In genomic region chr6:135021310-135022049, GRCh38 we compare ENCODE assay signal across 12 cellular contexts. TPM values are rescaled to one million over a fixed set of nuclear protein-coding genes. Genes with fewer than 3 reads are reported as not detected.
A peak's percentile ranks its signal among the peaks of the same experiment; 100 is the strongest.
DNase-seq lines count a peak whose midpoint lies in the region; ATAC-seq, FAIRE-seq and TF ChIP-seq lines count a peak whose summit lies in the region.
"Had no signal": no experiment of that assay in that cellular context is flagged by ENCODE, and none has a peak within 500 bp of the region (broad histone marks: within the 10 kb centered on the region; RNA-seq: fewer than 3 reads in every experiment).

No MANE protein-coding gene starts in this region.

- TF ChIP-seq CTCF in mammary epithelial cell (conservative IDR thresholded peaks at IDR 0.05 in 1 of 2, IDR thresholded peaks at IDR 0.05 in 1 of 2; ENCODE audit: extremely low read depth in 1 of 2, insufficient read depth in 1 of 2, low read depth in 1 of 2, low read length in 2 of 2) (no peak), brain microvascular endothelial cell (IDR thresholded peaks at IDR 0.05; ENCODE audit: low read depth, low read length, missing control alignments) (no peak)

- H3K27ac ChIP-seq in mammary epithelial cell (ENCODE audit: insufficient read depth, low read depth, low read length): no peak overlapping the region
- no peak overlapping the region for H3K27ac ChIP-seq in brain microvascular endothelial cell
- H3K27ac ChIP-seq: RWPE1, stomach had no signal

- peaks cover 14% of the 10 kb centered on the region for H3K79me2 ChIP-seq in mammary epithelial cell (ENCODE audit: insufficient read depth, low read length)

- no TSS peak for BruUV-seq in mammary epithelial cell (replicated peaks; lab: Mats Ljungman, UMichigan)

- H3K4me2 ChIP-seq in mammary epithelial cell (ENCODE audit: insufficient read depth, low read depth, low read length): no peak overlapping the region

- peak overlapping the region; percentile 68 for H3K27ac Mint-ChIP-seq in activated CD4-positive, alpha-beta T cell treated with anti-CD3 and anti-CD28 coated beads, Interleukin-2, amount 10 ng/mL, durations not matched to agents 7 days and 5 days

- WGBS in mammary epithelial cell (ENCODE audit: low coverage, missing lambda C conversion rate): 95% methylated on average over 4 of the region's 4 CpGs

- intact Hi-C loops in mammary epithelial cell (cut with micrococcal nuclease): no loop called here

- no peak overlapping the region for H3K9ac ChIP-seq in mammary epithelial cell (ENCODE audit: insufficient read depth, low read length)

- dilution Hi-C loops in mammary epithelial cell (cut with HindIII; ENCODE audit: low sequenced_read_pairs): no loop called here

- H3K4me3 ChIP-seq in mammary epithelial cell (replicated peaks in 1 of 3; ENCODE audit: insufficient read depth in 1 of 3, low read depth in 2 of 3, low read length in 3 of 3): no peak overlapping the region
- H3K4me3 ChIP-seq in brain microvascular endothelial cell (ENCODE audit: low read depth, low read length): no peak overlapping the region
- H3K4me3 ChIP-seq: stomach had no signal

- H3K4me3 Mint-ChIP-seq in activated CD4-positive, alpha-beta T cell treated with anti-CD3 and anti-CD28 coated beads, Interleukin-2, amount 10 ng/mL, durations not matched to agents 7 days and 5 days: peak overlapping the region; percentile 22

- no peaks in the 10 kb centered on the region for H3K9me3 ChIP-seq in mammary epithelial cell (replicated peaks; ENCODE audit: insufficient read depth, low read length)
- H3K9me3 ChIP-seq: stomach had no signal

- no peaks in the 10 kb centered on the region for H3K9me3 Mint-ChIP-seq in activated CD4-positive, alpha-beta T cell treated with anti-CD3 and anti-CD28 coated beads, Interleukin-2, amount 10 ng/mL, durations not matched to agents 7 days and 5 days

- in situ Hi-C loops in mammary epithelial cell (cut with MboI; ENCODE audit: low sequenced_read_pairs in 2 of 2) (no loop called here), brain microvascular endothelial cell (cut with HindIII; ENCODE audit: low pct_ligation_motif_present, low sequenced_read_pairs) (no loop called here)

- H3K36me3 Mint-ChIP-seq in activated CD4-positive, alpha-beta T cell treated with anti-CD3 and anti-CD28 coated beads, Interleukin-2, amount 10 ng/mL, durations not matched to agents 7 days and 5 days (ENCODE audit: low read depth): peaks cover 19% of the 10 kb centered on the region

- no peaks in the 10 kb centered on the region for H3K27me3 ChIP-seq in mammary epithelial cell (ENCODE audit: insufficient read depth, low read length)
- no peaks in the 10 kb centered on the region for H3K27me3 ChIP-seq in brain microvascular endothelial cell (replicated peaks)
- H3K27me3 ChIP-seq: stomach had no signal

- peak; percentile 69 for ATAC-seq in GM21381 (IDR thresholded peaks at IDR 0.05; ENCODE audit: unreplicated experiment)
- ATAC-seq in HG03280 (IDR thresholded peaks at IDR 0.05; ENCODE audit: unreplicated experiment): peak; percentile 68

- H3K4me1 ChIP-seq in mammary epithelial cell (ENCODE audit: insufficient read depth, low read length): no peaks in the 10 kb centered on the region

- peaks cover 44% of the 10 kb centered on the region for H3K4me1 Mint-ChIP-seq in activated CD4-positive, alpha-beta T cell treated with anti-CD3 and anti-CD28 coated beads, Interleukin-2, amount 10 ng/mL, durations not matched to agents 7 days and 5 days

- CTCF ChIA-PET in activated CD4-positive, alpha-beta T cell treated with anti-CD3 and anti-CD28 coated beads, Interleukin-2, amount 10 ng/mL, durations not matched to agents 7 days and 5 days (lab: Charles Lee): interaction anchor here (0.6 to 1.3 kb wide), 2 partner anchors 33 to 1514 kb away, joined by 3 read pairs; partner anchors contain the start of gene HBS1L
- CTCF ChIA-PET in HEK293T (lab: Yijun Ruan, JAX) (interaction anchor here (1.1 kb wide), 1 partner anchor 141 kb away, joined by 3 read pairs; no protein-coding TSS in a partner anchor), mammary epithelial cell (lab: Charles Lee; ENCODE audit: low non-redundant PET) (no interaction called here)

- DNase-seq in activated CD4-positive, alpha-beta T cell treated with anti-CD3 and anti-CD28 coated beads, Interleukin-2, amount 10 ng/mL, durations not matched to agents 7 days and 5 days: no peak
- DNase-seq in activated CD4-positive, alpha-beta T cell treated with anti-CD3 and anti-CD28 coated beads for 4 hours: no peak
- DNase-seq in HEK293T (ENCODE audit: extremely low spot score) (no peak), mammary epithelial cell (no peak), brain microvascular endothelial cell (no peak)
- DNase-seq: DMS79 treated with DMSO at 0.1 percent for 48 hours, NCI-H446 treated with DMSO at 0.1 percent for 48 hours, stomach had no signal

- no peaks in the 10 kb centered on the region for H3K27me3 Mint-ChIP-seq in activated CD4-positive, alpha-beta T cell treated with anti-CD3 and anti-CD28 coated beads, Interleukin-2, amount 10 ng/mL, durations not matched to agents 7 days and 5 days

- POLR2A ChIA-PET in activated CD4-positive, alpha-beta T cell treated with anti-CD3 and anti-CD28 coated beads, Interleukin-2, amount 10 ng/mL, durations not matched to agents 7 days and 5 days (lab: Charles Lee): no interaction called here
- POLR2A ChIA-PET in HEK293T (lab: Yijun Ruan, JAX): no interaction called here

- H2AFZ ChIP-seq in mammary epithelial cell (ENCODE audit: low read depth, low read length): no peak overlapping the region

- peak; percentile 62 for FAIRE-seq in islet of Langerhans (lab: Jason Lieb, UNC)

- no peaks in the 10 kb centered on the region for H4K20me1 ChIP-seq in mammary epithelial cell (ENCODE audit: insufficient read depth, low read length)

- H3K36me3 ChIP-seq in mammary epithelial cell (ENCODE audit: insufficient read depth, low read length): peaks cover 3% of the 10 kb centered on the region
- no peaks in the 10 kb centered on the region for H3K36me3 ChIP-seq in brain microvascular endothelial cell (replicated peaks)

TF ChIP-seq in HEK293T, 16 proteins besides CTCF, POLR2A, EP300 and RAD21:
- no peak for TF ChIP-seq TARDBP (IDR thresholded peaks at IDR 0.05)
- no peak for TF ChIP-seq ARNT (IDR thresholded peaks at IDR 0.05)

RNA-seq across cellular contexts. Expression of gene HBS1L, which starts 33.1 kb away (rescaled TPM):
- total RNA-seq in activated CD4-positive, alpha-beta T cell treated with anti-CD3 and anti-CD28 coated beads, Interleukin-2, amount 10 ng/mL, durations not matched to agents 7 days and 5 days: 10 to 100 TPM; 71.5 to 74.7 TPM
- total RNA-seq in mammary epithelial cell: 10 to 100 TPM; 81.3 to 98.7 TPM
- polyA plus RNA-seq in mammary epithelial cell: 46.6 TPM
- polyA minus RNA-seq in mammary epithelial cell: 85.6 TPM
